ENCODE assay signal across 8 cellular contexts in genomic region chr9:131406567-131407436, GRCh38. TPM values are rescaled to one million over a fixed set of nuclear protein-coding genes. Genes with fewer than 3 reads are reported as not detected.
DNase-seq lines count a peak whose midpoint lies in the region; ATAC-seq, FAIRE-seq and TF ChIP-seq lines count a peak whose summit lies in the region.

No MANE protein-coding gene starts in this region.

- peaks cover 43 to 95% (median 78%) of the 10 kb centered on the region in 4 donors for H3K4me1 Mint-ChIP-seq in CD4-positive, CD25-positive, alpha-beta regulatory T cell
- H3K4me1 Mint-ChIP-seq in osteocyte (ENCODE audit: unreplicated experiment) = peaks cover 87% of the 10 kb centered on the region

- no peaks in the 10 kb centered on the region for H3K9me3 ChIP-seq in CD4-positive, CD25-positive, alpha-beta regulatory T cell (ENCODE audit: control insufficient read depth in 2 of 2, low read length in 2 of 2)
- H3K9me3 ChIP-seq in RWPE2 (ENCODE audit: severe bottlenecking) = no peaks in the 10 kb centered on the region
- no peaks in the 10 kb centered on the region for H3K9me3 ChIP-seq in endocrine pancreas (ENCODE audit: control insufficient read depth, low read length)

- H3K4me3 ChIP-seq in CD4-positive, CD25-positive, alpha-beta regulatory T cell (ENCODE audit: low read depth, low read length) = peak overlapping the region; percentile 81
- H3K4me3 ChIP-seq in RWPE2 (ENCODE audit: severe bottlenecking) (no peak overlapping the region), endocrine pancreas (ENCODE audit: control insufficient read depth, insufficient read depth, low read length) (peak overlapping the region; percentile 78)

- no peaks in the 10 kb centered on the region for H3K27me3 ChIP-seq in CD4-positive, CD25-positive, alpha-beta regulatory T cell (ENCODE audit: control insufficient read depth, insufficient read depth, low read length)
- H3K27me3 ChIP-seq in RWPE2 (ENCODE audit: insufficient read depth, poor library complexity, severe bottlenecking) (no peaks in the 10 kb centered on the region), endocrine pancreas (ENCODE audit: control insufficient read depth, insufficient read depth, low read length) (no peaks in the 10 kb centered on the region)

- no peaks in the 10 kb centered on the region for H3K9me3 Mint-ChIP-seq in CD4-positive, CD25-positive, alpha-beta regulatory T cell
- H3K9me3 Mint-ChIP-seq in osteocyte (ENCODE audit: unreplicated experiment) = no peaks in the 10 kb centered on the region

- H3K27ac Mint-ChIP-seq in CD4-positive, CD25-positive, alpha-beta regulatory T cell = peak overlapping the region; percentile 50 to 89 (median 87)
- peak overlapping the region; percentile 79 for H3K27ac Mint-ChIP-seq in osteocyte (ENCODE audit: unreplicated experiment)

- H3K4me3 Mint-ChIP-seq in CD4-positive, CD25-positive, alpha-beta regulatory T cell = peak overlapping the region; percentile 66 to 86 (median 80)
- H3K4me3 Mint-ChIP-seq in osteocyte (ENCODE audit: unreplicated experiment) = peak overlapping the region; percentile 45

- peaks cover 90% of the 10 kb centered on the region for H3K4me1 ChIP-seq in CD4-positive, CD25-positive, alpha-beta regulatory T cell (ENCODE audit: control insufficient read depth, insufficient read depth, low read length, poor library complexity, severe bottlenecking)
- H3K4me1 ChIP-seq in RWPE2 (ENCODE audit: insufficient read depth, poor library complexity, severe bottlenecking) (peaks cover 62% of the 10 kb centered on the region), endocrine pancreas (ENCODE audit: control insufficient read depth, insufficient read depth, low read length) (peaks cover 14% of the 10 kb centered on the region)

- H3K27me3 Mint-ChIP-seq in CD4-positive, CD25-positive, alpha-beta regulatory T cell = no peaks in the 10 kb centered on the region
- H3K27me3 Mint-ChIP-seq in osteocyte (ENCODE audit: unreplicated experiment) = no peaks in the 10 kb centered on the region

- peaks cover 13% of the 10 kb centered on the region for H3K36me3 Mint-ChIP-seq in CD4-positive, CD25-positive, alpha-beta regulatory T cell
- peaks cover 5% of the 10 kb centered on the region for H3K36me3 Mint-ChIP-seq in osteocyte (ENCODE audit: unreplicated experiment)

- peak; percentile 25 to 31 for ATAC-seq in CD4-positive, CD25-positive, alpha-beta regulatory T cell (ENCODE audit: low read depth in 2 of 2)
- ATAC-seq in RWPE2 (ENCODE audit: low read depth) = peak; percentile 11; the same call in 1 of the 3 replicates
- ATAC-seq in HG02623 (IDR thresholded peaks at IDR 0.05; ENCODE audit: unreplicated experiment) = no peak

- DNase-seq in CD4-positive, CD25-positive, alpha-beta regulatory T cell = peak in 1 of 3 donors; percentile 51
- DNase-seq in RWPE2 (ENCODE audit: low spot score) (no peak), osteocyte (ENCODE audit: extremely low spot score, unreplicated experiment) (no peak), GM19239 (ENCODE audit: insufficient read length, low spot score) (no peak), GM20000 (ENCODE audit: low spot score) (no peak), NCI-H345 treated with DMSO at 0.1 percent for 48 hours (lab: John Stamatoyannopoulos, UW; ENCODE audit: unreplicated experiment) (no peak)

- peak overlapping the region; percentile 60 for H3K27ac ChIP-seq in CD4-positive, CD25-positive, alpha-beta regulatory T cell (ENCODE audit: insufficient read depth, low read length, poor library complexity, severe bottlenecking)
- H3K27ac ChIP-seq in RWPE2 (ENCODE audit: poor library complexity, severe bottlenecking) = peak overlapping the region; percentile 28

- TF ChIP-seq CTCF in RWPE2 (IDR thresholded peaks at IDR 0.05; ENCODE audit: poor library complexity, severe bottlenecking) (no peak), osteocyte (IDR thresholded peaks at IDR 0.05) (no peak), GM20000 (IDR thresholded peaks at IDR 0.05; ENCODE audit: extremely low read depth, missing control alignments) (no peak)

- no peak for FAIRE-seq in GM19239 (lab: Jason Lieb, UNC)

- H3K36me3 ChIP-seq in CD4-positive, CD25-positive, alpha-beta regulatory T cell (ENCODE audit: control insufficient read depth, insufficient read depth, low read length) = peaks cover 5% of the 10 kb centered on the region
- H3K36me3 ChIP-seq in RWPE2 (ENCODE audit: low read depth) (peaks cover 17% of the 10 kb centered on the region), endocrine pancreas (ENCODE audit: control insufficient read depth, insufficient read depth, low read length) (no peaks in the 10 kb centered on the region)

- H3K9ac ChIP-seq in endocrine pancreas (ENCODE audit: control insufficient read depth, insufficient read depth, low read length) = peak overlapping the region; percentile 30

RNA-seq across cellular contexts. Expression of gene PRRC2B, which starts 12.9 kb away (rescaled TPM):
- total RNA-seq in CD4-positive, CD25-positive, alpha-beta regulatory T cell = 239 TPM
- 10 to 100 TPM in 1 of 4 donors, 1 to 10 TPM in 3; 8.1 to 10.3 (median 9.5) TPM for polyA plus RNA-seq in CD4-positive, CD25-positive, alpha-beta regulatory T cell
- total RNA-seq in osteocyte = 285 and 290 TPM in 2 replicates
